In the genomic region with DNA sequence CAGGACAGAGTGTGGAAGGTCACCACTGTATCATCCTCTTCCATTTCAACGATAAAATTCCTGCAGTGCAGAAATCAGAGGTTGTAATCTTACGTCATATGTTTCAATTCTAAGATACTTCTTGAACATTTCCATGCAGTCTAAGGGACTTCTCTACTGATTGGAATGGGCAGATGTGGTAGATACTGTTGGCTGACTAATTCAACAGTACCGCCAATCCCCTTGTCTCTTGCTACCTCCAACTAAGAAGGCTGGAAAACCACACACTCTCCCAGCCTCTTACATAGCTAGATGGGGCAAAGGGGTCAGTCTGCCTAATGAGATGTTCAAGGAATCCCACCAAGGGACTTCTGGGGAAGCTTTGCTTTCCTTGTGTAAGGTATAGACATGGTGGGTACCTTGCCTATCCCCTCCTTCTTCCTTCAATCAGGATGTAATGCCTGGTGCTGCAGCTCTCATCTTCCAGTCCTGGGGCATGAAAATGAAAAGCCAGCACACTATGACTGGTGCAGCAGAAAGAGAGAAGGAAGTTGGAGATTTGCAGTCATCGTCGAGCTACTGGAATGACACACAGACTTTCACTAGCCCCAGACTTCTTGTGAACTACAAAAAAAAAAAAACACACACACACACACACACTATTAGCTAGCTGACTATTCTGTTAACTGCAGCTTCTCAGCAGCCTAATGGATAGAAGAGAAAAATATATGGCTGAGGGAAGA, we compare ENCODE assay signal across 11 cellular contexts.
DNase-seq lines count a peak whose midpoint lies in the region; ATAC-seq and TF ChIP-seq lines count a peak whose summit lies in the region.
"Had no signal": no experiment of that assay in that cellular context is flagged by ENCODE, and none has a peak within 500 bp of the region (broad histone marks: within the 10 kb centered on the region; RNA-seq: fewer than 3 reads in every experiment).

No MANE protein-coding gene starts in this region.

- H3K4me2 ChIP-seq in PC-3 (ENCODE audit: low read length): no peak overlapping the region
- H3K4me2 ChIP-seq: hepatocyte had no signal

- no peaks in the 10 kb centered on the region for H3K9me3 ChIP-seq in PC-3 (ENCODE audit: low read length)
- H3K9me3 ChIP-seq: upper lobe of left lung had no signal

- intact Hi-C loops in PC-3 (cut with micrococcal nuclease): no loop called here

- H3K9ac ChIP-seq in PC-3 (ENCODE audit: low read length): no peak overlapping the region

- H3K9me2 ChIP-seq in PC-3 (replicated peaks; ENCODE audit: low read length): no peaks in the 10 kb centered on the region

- no peak overlapping the region for H3K4me3 ChIP-seq in PC-3 (ENCODE audit: low read length)
- H3K4me3 ChIP-seq: hepatocyte, upper lobe of left lung had no signal

- ATAC-seq in HG02623 (IDR thresholded peaks at IDR 0.05; ENCODE audit: unreplicated experiment) (peak; percentile 42), PC-3 (no peak)
- ATAC-seq in stimulated activated naive CD8-positive, alpha-beta T cell treated with anti-CD3 and anti-CD28 coated beads, Interleukin-15, Interleukin-2, amounts not matched to agents 100 U/mL and 50 U/mL, for 24 hours: peak; percentile 45

- peaks cover 54% of the 10 kb centered on the region for H3K4me1 ChIP-seq in PC-3 (ENCODE audit: insufficient read depth, low read length)

- no peak overlapping the region for H2AFZ ChIP-seq in PC-3 (ENCODE audit: low read length)
- H2AFZ ChIP-seq: hepatocyte had no signal

- peak; percentile 25 to 33 for DNase-seq in stimulated activated CD4-positive, alpha-beta T cell treated with anti-CD3 and anti-CD28 coated beads, Interleukin-15, amount 100 ng/mL, for 48 hours (ENCODE audit: low read depth in 2 of 2)
- no peak for DNase-seq in stimulated activated CD4-positive, alpha-beta T cell treated with anti-CD3 and anti-CD28 coated beads, Interleukin-2, amount 100 ng/mL, for 48 hours
- DNase-seq in stimulated activated naive CD8-positive, alpha-beta T cell treated with anti-CD3 and anti-CD28 coated beads, Interleukin-15, Interleukin-2, amounts not matched to agents 100 U/mL and 50 U/mL, for 24 hours: no peak
- DNase-seq in OCI-M1 (lab: John Stamatoyannopoulos, UW) (no peak), PC-3 (no peak), germinal center (ENCODE audit: low spot score) (no peak)
- DNase-seq: NCI-H1417, upper lobe of left lung had no signal

- peak overlapping the region; percentile 56 for H3K27ac ChIP-seq in VCaP
- H3K27ac ChIP-seq in PC-3 (ENCODE audit: low read length): no peak overlapping the region
- H3K27ac ChIP-seq: hepatocyte, upper lobe of left lung had no signal

- CTCF ChIA-PET in PC-3 (lab: Charles Lee): interaction anchor here (0.6 kb wide), 1 partner anchor 39 kb away, joined by 4 read pairs; no protein-coding TSS in a partner anchor

- POLR2A ChIA-PET in PC-3 (lab: Charles Lee; ENCODE audit: unreplicated experiment): no interaction called here

- no peaks in the 10 kb centered on the region for H3F3A ChIP-seq in PC-3 (ENCODE audit: low read length, unreplicated experiment)

- no peak for TF ChIP-seq CTCF in VCaP (conservative IDR thresholded peaks at IDR 0.05)
- TF ChIP-seq CTCF in PC-3 (conservative IDR thresholded peaks at IDR 0.05; ENCODE audit: low read depth, low read length): no peak

- H3K27me3 ChIP-seq in PC-3 (ENCODE audit: low read length): no peaks in the 10 kb centered on the region
- H3K27me3 ChIP-seq: hepatocyte, upper lobe of left lung had no signal

- no peaks in the 10 kb centered on the region for H3K36me3 ChIP-seq in PC-3 (ENCODE audit: low read depth, low read length)
- H3K36me3 ChIP-seq: upper lobe of left lung had no signal

- no peaks in the 10 kb centered on the region for H4K20me1 ChIP-seq in PC-3 (ENCODE audit: low read length)

- no peaks in the 10 kb centered on the region for H3K79me2 ChIP-seq in PC-3 (ENCODE audit: low read length)
- H3K79me2 ChIP-seq: hepatocyte had no signal

- BruUV-seq in PC-3 (replicated peaks; lab: Mats Ljungman, UMichigan): no TSS peak

Comparison
In these comparisons a context has a peak if more than half of its experiments do, and no peak if none do; other contexts are left out.
1. DNase-seq: peak in stimulated activated CD4-positive, alpha-beta T cell treated with anti-CD3 and anti-CD28 coated beads, Interleukin-15, amount 100 ng/mL, for 48 hours (2 of 2); none in stimulated activated CD4-positive, alpha-beta T cell treated with anti-CD3 and anti-CD28 coated beads, Interleukin-2, amount 100 ng/mL, for 48 hours (0 of 2), stimulated activated naive CD8-positive, alpha-beta T cell treated with anti-CD3 and anti-CD28 coated beads, Interleukin-15, Interleukin-2, amounts not matched to agents 100 U/mL and 50 U/mL, for 24 hours (single experiment), OCI-M1 (single experiment), PC-3 (single experiment) and germinal center (single experiment).